In genomic region chr1:7971024-7971423, GRCh38 we compare ENCODE assay signal across 36 cellular contexts. TPM values are rescaled to one million over a fixed set of nuclear protein-coding genes. Genes with fewer than 3 reads are reported as not detected.
"Had no signal": no experiment of that assay in that cellular context is flagged by ENCODE, and none has a peak within 500 bp of the region (broad histone marks: within the 10 kb centered on the region; RNA-seq: fewer than 3 reads in every experiment).

No MANE protein-coding gene starts in this region.

- H3K36me3 ChIP-seq: uterus had no signal

- H3K27ac Mint-ChIP-seq: activated T-helper 2 cell treated with anti-CD3 and anti-CD28 coated beads, Interferon-gamma antibody, Interleukin-2, Interleukin-4, amounts not matched to agents 10 μg/mL and 5 μg/mL and 100 μg/mL, durations not matched to agents 14 hours and 24 hours and 36 hours; natural killer cell; neural progenitor cell; T-helper 1 cell treated with Interleukin-12 subunit alpha and Interleukin-12 subunit beta and Interleukin-4 antibody, amounts not matched to agents 30 μg/mL and 1 μg/mL, for 36 hours had no signal

- H3K27ac ChIP-seq: body of pancreas, epithelial cell of prostate, esophagus squamous epithelium, heart right ventricle, left lung, lower lobe of right lung, neural progenitor cell, transverse colon, uterus, WERI-Rb-1 had no signal

- H3K9me3 Mint-ChIP-seq: activated naive CD4-positive, alpha-beta T cell treated with anti-CD3 and anti-CD28 coated beads, Interleukin-2, amount 50 U/mL, for 72 hours; activated T-helper 2 cell treated with anti-CD3 and anti-CD28 coated beads, Interferon-gamma antibody, Interleukin-2, Interleukin-4, amounts not matched to agents 10 μg/mL and 5 μg/mL and 100 μg/mL, durations not matched to agents 14 hours and 24 hours and 36 hours; natural killer cell; neural progenitor cell; T-helper 1 cell treated with Interleukin-12 subunit alpha and Interleukin-12 subunit beta and Interleukin-4 antibody, amounts not matched to agents 30 μg/mL and 1 μg/mL, for 36 hours had no signal

- H3K4me1 Mint-ChIP-seq: neural progenitor cell had no signal

- H3K27me3 ChIP-seq: body of pancreas, esophagus squamous epithelium, heart right ventricle, left lung, neural progenitor cell, transverse colon, uterus had no signal

- H3K4me1 ChIP-seq: body of pancreas, neural progenitor cell, uterus had no signal

- DNase-seq: activated CD4-positive, alpha-beta T cell treated with anti-CD3 and anti-CD28 coated beads for 48 hours; activated CD4-positive, alpha-beta T cell treated with anti-CD3 and anti-CD28 coated beads, Interleukin-2, amount 50 U/mL, for 48 hours; activated CD8-positive, alpha-beta memory T cell treated with anti-CD3 and anti-CD28 coated beads for 24 hours; activated naive CD4-positive, alpha-beta T cell; activated T-cell treated with anti-CD3 and anti-CD28 coated beads, Interleukin-2, amount 50 U/mL, for 1 hour; aorta; body of pancreas; dermis blood vessel endothelial cell; effector CD8-positive, alpha-beta T cell; esophagus squamous epithelium; foreskin melanocyte; heart right ventricle; left lung; lower lobe of right lung; mesendoderm; natural killer cell; posterior cingulate gyrus; stimulated activated CD4-positive, alpha-beta T cell treated with anti-CD3 and anti-CD28 coated beads, Interleukin-15, amount 100 ng/mL, for 24 hours; stimulated activated CD4-positive, alpha-beta T cell treated with anti-CD3 and anti-CD28 coated beads, Interleukin-2, amount 100 ng/mL, for 24 hours; stimulated activated naive CD4-positive, alpha-beta T cell treated with Interleukin-2 at 50 U/mL for 16 hours; SW 1271; T-helper 9 cell; transverse colon; uterus; WERI-Rb-1 had no signal

- FAIRE-seq: colon, endometrium, TTC549 had no signal

- H3K9me3 ChIP-seq: body of pancreas, esophagus squamous epithelium, heart right ventricle, left lung, lower lobe of right lung, transverse colon, uterus had no signal

- H2AFZ ChIP-seq: neural progenitor cell had no signal

- H3K4me3 ChIP-seq: body of pancreas, esophagus squamous epithelium, heart right ventricle, left lung, lower lobe of right lung, neural progenitor cell, smooth muscle cell, transverse colon, uterus had no signal

- H3K4me2 ChIP-seq: neural progenitor cell, smooth muscle cell had no signal

- H3K4me3 Mint-ChIP-seq: natural killer cell; neural progenitor cell; T-helper 1 cell treated with Interleukin-12 subunit alpha and Interleukin-12 subunit beta and Interleukin-4 antibody, amounts not matched to agents 30 μg/mL and 1 μg/mL, for 36 hours had no signal

- ATAC-seq: activated CD4-positive, CD25-positive, alpha-beta regulatory T cell treated with anti-CD3 and anti-CD28 coated beads, Interleukin-2, amount 50 U/mL, for 24 hours; activated naive CD4-positive, alpha-beta T cell treated with anti-CD3 and anti-CD28 coated beads, Interleukin-2, amount 50 U/mL, for 72 hours; body of pancreas; heart right ventricle; left lung; lower lobe of right lung; natural killer cell had no signal

- H3K9ac ChIP-seq: neural progenitor cell had no signal

RNA-seq across cellular contexts. Expression of gene TNFRSF9, which starts 30.4 kb away (rescaled TPM):
- total RNA-seq: temporal lobe, uterus had no signal
- polyA plus RNA-seq: aorta had no signal
